In the genomic region with DNA sequence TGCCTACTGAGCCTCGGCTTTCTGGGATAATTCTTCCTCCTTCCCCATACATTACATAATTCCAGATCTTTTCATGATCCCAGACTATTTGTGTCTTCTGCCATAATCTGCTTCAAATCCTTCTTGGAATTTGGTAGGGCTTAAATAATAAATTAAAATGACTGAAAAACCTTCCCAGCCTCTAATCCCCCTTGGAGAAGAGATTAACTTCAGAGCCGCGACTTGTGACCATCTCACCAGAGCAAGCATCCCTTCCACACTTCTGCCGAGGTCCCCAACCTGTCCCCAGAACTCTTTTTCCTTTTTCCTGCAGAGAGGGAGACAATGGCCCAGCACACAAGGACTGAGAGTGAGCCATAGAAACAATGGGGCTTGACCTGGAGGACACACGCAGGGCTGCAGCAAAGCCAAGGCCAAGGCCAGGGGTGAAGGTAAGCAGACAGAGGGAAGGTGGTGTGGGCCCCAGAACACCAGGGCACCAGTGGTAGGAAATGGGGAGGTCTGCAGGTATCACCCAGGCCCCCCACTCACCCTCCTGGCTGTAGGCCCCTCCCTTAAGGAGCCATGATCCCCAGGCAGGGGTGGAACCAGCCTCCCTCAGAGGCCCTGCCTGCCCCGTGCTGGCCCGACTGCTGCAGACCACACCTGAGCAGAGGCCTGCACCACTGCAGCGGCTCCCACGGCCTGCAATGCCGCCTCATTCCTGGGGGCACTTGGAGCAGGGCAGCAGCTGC, we compare ENCODE assay signal across 19 cellular contexts. TPM values are rescaled to one million over a fixed set of nuclear protein-coding genes. Genes with fewer than 3 reads are reported as not detected.
DNase-seq lines count a peak whose midpoint lies in the region; ATAC-seq, FAIRE-seq and TF ChIP-seq lines count a peak whose summit lies in the region.
"Had no signal": no experiment of that assay in that cellular context is flagged by ENCODE, and none has a peak within 500 bp of the region (broad histone marks: within the 10 kb centered on the region; RNA-seq: fewer than 3 reads in every experiment).

No MANE protein-coding gene starts in this region.

- ATAC-seq in GM18861 (IDR thresholded peaks at IDR 0.05; ENCODE audit: unreplicated experiment) = no peak
- no peak for ATAC-seq in GM18870 (IDR thresholded peaks at IDR 0.05; ENCODE audit: unreplicated experiment)
- ATAC-seq: activated T-cell treated with anti-CD3 and anti-CD28 coated beads, Interleukin-2, amount 50 U/mL, for 72 hours; HCT116; sciatic nerve had no signal

- no peaks in the 10 kb centered on the region for H3K9me3 ChIP-seq in NT2/D1 (ENCODE audit: insufficient read depth, low read length)
- H3K9me3 ChIP-seq: MG63 had no signal

- TF ChIP-seq CTCF in progenitor cell of endocrine pancreas (IDR thresholded peaks at IDR 0.05; ENCODE audit: unreplicated experiment) = no peak

- H3K27me3 ChIP-seq in H7 (ENCODE audit: control insufficient read depth, insufficient read depth, low read length) (no peaks in the 10 kb centered on the region), NT2/D1 (ENCODE audit: insufficient read depth, insufficient read length) (no peaks in the 10 kb centered on the region)
- H3K27me3 ChIP-seq: MG63 had no signal

- FAIRE-seq in GM19239 (lab: Jason Lieb, UNC) = no peak
- FAIRE-seq: frontal cortex had no signal

- peak overlapping the region; percentile 36 for H3K9ac ChIP-seq in NT2/D1 (ENCODE audit: insufficient read length, low read depth)

- DNase-seq in H7 (peak; percentile 66), NT2/D1 (ENCODE audit: low read depth, low spot score) (no peak), epidermal melanocyte (ENCODE audit: insufficient read length, low spot score) (peak; percentile 17), progenitor cell of endocrine pancreas (ENCODE audit: low spot score, unreplicated experiment) (peak; percentile 9), GM19239 (ENCODE audit: insufficient read length, low spot score) (no peak), NCI-H2196 treated with DMSO at 0.1 percent for 48 hours (lab: John Stamatoyannopoulos, UW; ENCODE audit: unreplicated experiment) (no peak)
- DNase-seq: activated CD4-positive, alpha-beta memory T cell treated with anti-CD3 and anti-CD28 coated beads, Interleukin-2, amount 10 ng/mL, durations not matched to agents 7 days and 5 days; activated naive CD8-positive, alpha-beta T cell treated with anti-CD3 and anti-CD28 coated beads, Interleukin-2, amount 10 ng/mL, durations not matched to agents 7 days and 5 days; activated T-cell treated with anti-CD3 and anti-CD28 coated beads, Interleukin-2, amount 50 U/mL, for 72 hours; COR-L47; MG63; NCI-H2029; NCI-H526 treated with DMSO at 0.1 percent for 48 hours had no signal

- no peaks in the 10 kb centered on the region for H3K36me3 Mint-ChIP-seq in progenitor cell of endocrine pancreas (ENCODE audit: insufficient read depth)
- H3K36me3 Mint-ChIP-seq: activated naive CD8-positive, alpha-beta T cell treated with anti-CD3 and anti-CD28 coated beads, Interleukin-2, amount 10 ng/mL, durations not matched to agents 7 days and 5 days had no signal

- H3K4me3 Mint-ChIP-seq in progenitor cell of endocrine pancreas (ENCODE audit: low read depth) = no peak overlapping the region
- H3K4me3 Mint-ChIP-seq: activated CD4-positive, alpha-beta memory T cell treated with anti-CD3 and anti-CD28 coated beads, Interleukin-2, amount 10 ng/mL, durations not matched to agents 7 days and 5 days; activated naive CD8-positive, alpha-beta T cell treated with anti-CD3 and anti-CD28 coated beads, Interleukin-2, amount 10 ng/mL, durations not matched to agents 7 days and 5 days; activated T-cell treated with anti-CD3 and anti-CD28 coated beads, Interleukin-2, amount 50 U/mL, for 72 hours had no signal

- no peak overlapping the region for H3K4me3 ChIP-seq in H7 (ENCODE audit: insufficient read depth, low read depth, low read length)
- H3K4me3 ChIP-seq in NT2/D1 (ENCODE audit: insufficient read length, low read depth) = no peak overlapping the region
- H3K4me3 ChIP-seq: MG63 had no signal

- H3K36me3 ChIP-seq in H7 (replicated peaks; ENCODE audit: control insufficient read depth, insufficient read depth, low read length) (peaks cover 2% of the 10 kb centered on the region), NT2/D1 (ENCODE audit: insufficient read depth, insufficient read length, low read length) (peaks cover 63% of the 10 kb centered on the region)
- H3K36me3 ChIP-seq: MG63 had no signal

- no peaks in the 10 kb centered on the region for H3K9me3 Mint-ChIP-seq in progenitor cell of endocrine pancreas (ENCODE audit: low read depth)
- H3K9me3 Mint-ChIP-seq: activated CD4-positive, alpha-beta memory T cell treated with anti-CD3 and anti-CD28 coated beads, Interleukin-2, amount 10 ng/mL, durations not matched to agents 7 days and 5 days; activated naive CD8-positive, alpha-beta T cell treated with anti-CD3 and anti-CD28 coated beads, Interleukin-2, amount 10 ng/mL, durations not matched to agents 7 days and 5 days; activated T-cell treated with anti-CD3 and anti-CD28 coated beads, Interleukin-2, amount 50 U/mL, for 72 hours had no signal

- peaks cover 70% of the 10 kb centered on the region for H3K4me1 ChIP-seq in NT2/D1 (ENCODE audit: insufficient read depth, insufficient read length)

- no peak overlapping the region for H3K27ac Mint-ChIP-seq in progenitor cell of endocrine pancreas
- H3K27ac Mint-ChIP-seq: activated CD4-positive, alpha-beta memory T cell treated with anti-CD3 and anti-CD28 coated beads, Interleukin-2, amount 10 ng/mL, durations not matched to agents 7 days and 5 days; activated naive CD8-positive, alpha-beta T cell treated with anti-CD3 and anti-CD28 coated beads, Interleukin-2, amount 10 ng/mL, durations not matched to agents 7 days and 5 days; activated T-cell treated with anti-CD3 and anti-CD28 coated beads, Interleukin-2, amount 50 U/mL, for 72 hours had no signal

- no peaks in the 10 kb centered on the region for H3K27me3 Mint-ChIP-seq in progenitor cell of endocrine pancreas

- H3K4me1 Mint-ChIP-seq in progenitor cell of endocrine pancreas (ENCODE audit: low read depth) = peaks cover 30% of the 10 kb centered on the region
- H3K4me1 Mint-ChIP-seq: activated CD4-positive, alpha-beta memory T cell treated with anti-CD3 and anti-CD28 coated beads, Interleukin-2, amount 10 ng/mL, durations not matched to agents 7 days and 5 days; activated naive CD8-positive, alpha-beta T cell treated with anti-CD3 and anti-CD28 coated beads, Interleukin-2, amount 10 ng/mL, durations not matched to agents 7 days and 5 days had no signal

RNA-seq across cellular contexts. Expression of a gene that starts 9.6 kb away (rescaled TPM):
- 63.0 and 68.4 TPM in 2 replicates for total RNA-seq in H7 (2014; rRNA removed; shearing (Covaris generic))
- 74.8 and 75.1 TPM in 2 replicates for total RNA-seq in progenitor cell of endocrine pancreas
- total RNA-seq: activated CD4-positive, alpha-beta memory T cell treated with anti-CD3 and anti-CD28 coated beads, Interleukin-2, amount 10 ng/mL, durations not matched to agents 7 days and 5 days; activated naive CD8-positive, alpha-beta T cell treated with anti-CD3 and anti-CD28 coated beads, Interleukin-2, amount 10 ng/mL, durations not matched to agents 7 days and 5 days had no signal

RNA-seq across cellular contexts. Expression of a gene that starts 42.2 kb away (rescaled TPM):
- total RNA-seq in H7 (2014; rRNA removed; shearing (Covaris generic)) = not detected in 2 replicates
- not detected in 2 replicates for total RNA-seq in progenitor cell of endocrine pancreas
- total RNA-seq: activated CD4-positive, alpha-beta memory T cell treated with anti-CD3 and anti-CD28 coated beads, Interleukin-2, amount 10 ng/mL, durations not matched to agents 7 days and 5 days; activated naive CD8-positive, alpha-beta T cell treated with anti-CD3 and anti-CD28 coated beads, Interleukin-2, amount 10 ng/mL, durations not matched to agents 7 days and 5 days; activated T-cell treated with anti-CD3 and anti-CD28 coated beads, Interleukin-2, amount 50 U/mL, for 72 hours; endothelial cell of umbilical vein; frontal cortex had no signal

RNA-seq across cellular contexts. Expression of a gene that starts 54.1 kb away (rescaled TPM):
- total RNA-seq in H7 (2014; rRNA removed; shearing (Covaris generic)) = not detected in 2 replicates
- 1.1 TPM in 1 of 2 replicates, not detected in the other for total RNA-seq in progenitor cell of endocrine pancreas
- total RNA-seq: activated CD4-positive, alpha-beta memory T cell treated with anti-CD3 and anti-CD28 coated beads, Interleukin-2, amount 10 ng/mL, durations not matched to agents 7 days and 5 days; activated naive CD8-positive, alpha-beta T cell treated with anti-CD3 and anti-CD28 coated beads, Interleukin-2, amount 10 ng/mL, durations not matched to agents 7 days and 5 days; activated T-cell treated with anti-CD3 and anti-CD28 coated beads, Interleukin-2, amount 50 U/mL, for 72 hours; endothelial cell of umbilical vein; frontal cortex had no signal

Comparison
In these comparisons a context has a peak if more than half of its experiments do, and no peak if none do; other contexts are left out.
1. DNase-seq: peak in H7 (single experiment), epidermal melanocyte (single experiment) and progenitor cell of endocrine pancreas (single experiment); none in NT2/D1 (single experiment), GM19239 (single experiment) and NCI-H2196 treated with DMSO at 0.1 percent for 48 hours (single experiment).